ENCODE assay signal across 23 cellular contexts in genomic region chr2:19247186-19247585, GRCh38.
"Had no signal": no experiment of that assay in that cellular context is flagged by ENCODE, and none has a peak within 500 bp of the region (broad histone marks: within the 10 kb centered on the region; RNA-seq: fewer than 3 reads in every experiment).

No MANE protein-coding gene starts in this region.

- H3K36me3 Mint-ChIP-seq: mesothelial cell of epicardium had no signal

- H3K4me3 ChIP-seq: coronary artery, dorsolateral prefrontal cortex, esophagus muscularis mucosa, gastrocnemius medialis, heart right ventricle, left lung, lower lobe of right lung, mucosa of descending colon had no signal

- H3K4me1 ChIP-seq: esophagus muscularis mucosa, gastrocnemius medialis, left lung, lower lobe of right lung had no signal

- ATAC-seq: gastrocnemius medialis, heart right ventricle, left cardiac atrium, left lung, left ventricle myocardium superior, lower lobe of right lung, mucosa of descending colon had no signal

- H3K27ac Mint-ChIP-seq: mesothelial cell of epicardium had no signal

- H3K4me3 Mint-ChIP-seq: mesothelial cell of epicardium had no signal

- H3K9me3 ChIP-seq: esophagus muscularis mucosa, gastrocnemius medialis, heart right ventricle, left lung, lower lobe of right lung, mucosa of descending colon had no signal

- FAIRE-seq: colon, endothelial cell of umbilical vein, keratinocyte had no signal

- H3K27me3 ChIP-seq: dorsolateral prefrontal cortex, esophagus muscularis mucosa, gastrocnemius medialis, heart right ventricle, left lung had no signal

- H3K27ac ChIP-seq: coronary artery, dorsolateral prefrontal cortex, esophagus muscularis mucosa, gastrocnemius medialis, heart right ventricle, left lung, lower lobe of right lung had no signal

- H3K9me3 Mint-ChIP-seq: mesothelial cell of epicardium had no signal

- DNase-seq: dermis blood vessel endothelial cell; dorsolateral prefrontal cortex; effector CD4-positive, alpha-beta T cell; effector memory CD4-positive, alpha-beta T cell; foreskin fibroblast; foreskin melanocyte; gastrocnemius medialis; glutamatergic neuron; head of caudate nucleus; heart right ventricle; hippocampal formation; left cardiac atrium; left lung; left ventricle myocardium superior; lower lobe of right lung; mesenchymal stem cell; mucosa of descending colon had no signal

- H3K36me3 ChIP-seq: esophagus muscularis mucosa, gastrocnemius medialis, heart right ventricle, left lung, lower lobe of right lung had no signal
